20 cellular contexts compared by ENCODE assay signal in genomic region chr12:124148481-124148880, GRCh38.
DNase-seq lines count a peak whose midpoint lies in the region; ATAC-seq and TF ChIP-seq lines count a peak whose summit lies in the region.
"Had no signal": no experiment of that assay in that cellular context is flagged by ENCODE, and none has a peak within 500 bp of the region (broad histone marks: within the 10 kb centered on the region; RNA-seq: fewer than 3 reads in every experiment).

No MANE protein-coding gene starts in this region.

- H3K79me2 ChIP-seq in Loucy (ENCODE audit: insufficient read depth, low read length): no peaks in the 10 kb centered on the region

- H3K36me3 Mint-ChIP-seq in WTC11 (peaks cover 35% of the 10 kb centered on the region), osteocyte (ENCODE audit: unreplicated experiment) (no peaks in the 10 kb centered on the region)
- H3K36me3 Mint-ChIP-seq: CD4-positive, CD25-positive, alpha-beta regulatory T cell had no signal

- no peak for TF ChIP-seq CTCF in Loucy (conservative IDR thresholded peaks at IDR 0.05; ENCODE audit: low read length)
- TF ChIP-seq CTCF in WTC11 (IDR thresholded peaks at IDR 0.05): no peak
- TF ChIP-seq CTCF in body of pancreas (IDR thresholded peaks at IDR 0.05): no peak
- no peak for TF ChIP-seq CTCF in osteocyte (IDR thresholded peaks at IDR 0.05)

- H3K4me3 Mint-ChIP-seq in WTC11 (no peak overlapping the region), osteocyte (ENCODE audit: unreplicated experiment) (no peak overlapping the region)
- H3K4me3 Mint-ChIP-seq: CD4-positive, CD25-positive, alpha-beta regulatory T cell had no signal

- H3K27ac ChIP-seq in BLaER1 treated with 17β-estradiol and CSF1 and Interleukin-3, amounts not matched to agents 10 nM and 100 nM: peak overlapping the region in 9 of 11 experiments; percentile 39 to 82 (median 73); a peak in 16 of 22 replicates
- peak overlapping the region; percentile 45 for H3K27ac ChIP-seq in mesodermal cell (ENCODE audit: low read depth, low read length, severe bottlenecking)
- no peak overlapping the region for H3K27ac ChIP-seq in body of pancreas
- H3K27ac ChIP-seq: A549, KMS-11 had no signal

- peaks cover under 1 to 40% (median 21%) of the 10 kb centered on the region in 11 experiments; a peak in 17 of 22 replicates for H3K9me3 ChIP-seq in BLaER1 treated with 17β-estradiol and CSF1 and Interleukin-3, amounts not matched to agents 10 nM and 100 nM (replicated peaks in 1 of 11)
- no peaks in the 10 kb centered on the region for H3K9me3 ChIP-seq in Loucy (ENCODE audit: insufficient read depth, low read depth, low read length)
- H3K9me3 ChIP-seq in mesodermal cell (ENCODE audit: control insufficient read depth, low read length): peaks cover 4% of the 10 kb centered on the region
- H3K9me3 ChIP-seq in body of pancreas: no peaks in the 10 kb centered on the region
- H3K9me3 ChIP-seq: A549 had no signal

- TF ChIP-seq POLR2A in body of pancreas (IDR thresholded peaks at IDR 0.05): no peak

- peak overlapping the region; percentile 38 to 87 (median 74); a peak in 21 of 22 replicates for H3K4me2 ChIP-seq in BLaER1 treated with 17β-estradiol and CSF1 and Interleukin-3, amounts not matched to agents 10 nM and 100 nM
- H3K4me2 ChIP-seq in Loucy (ENCODE audit: low read depth, low read length, poor library complexity, severe bottlenecking): peak overlapping the region; percentile 42
- H3K4me2 ChIP-seq: A549, KMS-11 had no signal

- no peaks in the 10 kb centered on the region for H4K20me1 ChIP-seq in BLaER1 treated with 17β-estradiol and CSF1 and Interleukin-3, amounts not matched to agents 10 nM and 100 nM
- H4K20me1 ChIP-seq in Loucy (ENCODE audit: insufficient read depth, low read length, poor library complexity, severe bottlenecking): no peaks in the 10 kb centered on the region

- peak overlapping the region in 1 of 10 experiments; percentile 16; a peak in 1 of 20 replicates for H3K4me3 ChIP-seq in BLaER1 treated with 17β-estradiol and CSF1 and Interleukin-3, amounts not matched to agents 10 nM and 100 nM
- peak overlapping the region; percentile 37 for H3K4me3 ChIP-seq in Loucy (ENCODE audit: low read length, poor library complexity, severe bottlenecking)
- H3K4me3 ChIP-seq in mesodermal cell (ENCODE audit: extremely low read depth, insufficient read depth, low read length, poor library complexity, severe bottlenecking): no peak overlapping the region
- H3K4me3 ChIP-seq in body of pancreas: no peak overlapping the region
- H3K4me3 ChIP-seq: A549 had no signal

- H3F3A ChIP-seq in Loucy (ENCODE audit: low read depth): no peaks in the 10 kb centered on the region

- H3K27me3 ChIP-seq in BLaER1 treated with 17β-estradiol and CSF1 and Interleukin-3, amounts not matched to agents 10 nM and 100 nM: no peaks in the 10 kb centered on the region
- H3K27me3 ChIP-seq in Loucy (ENCODE audit: insufficient read depth, low read length, poor library complexity, severe bottlenecking) (no peaks in the 10 kb centered on the region), body of pancreas (no peaks in the 10 kb centered on the region)

- H3K4me1 ChIP-seq in BLaER1 treated with 17β-estradiol and CSF1 and Interleukin-3, amounts not matched to agents 10 nM and 100 nM: peaks cover 14 to 45% (median 41%) of the 10 kb centered on the region in 10 experiments
- H3K4me1 ChIP-seq in Loucy (ENCODE audit: insufficient read depth, low read length, poor library complexity, severe bottlenecking): peaks cover 18% of the 10 kb centered on the region
- H3K4me1 ChIP-seq in mesodermal cell (ENCODE audit: control insufficient read depth, insufficient read depth, low read length, poor library complexity, severe bottlenecking): no peaks in the 10 kb centered on the region
- H3K4me1 ChIP-seq in body of pancreas: no peaks in the 10 kb centered on the region
- H3K4me1 ChIP-seq: A549 had no signal

- H3K9me2 ChIP-seq in Loucy (replicated peaks; ENCODE audit: low read depth, low read length): no peaks in the 10 kb centered on the region

- peaks cover 65% of the 10 kb centered on the region for H3K4me1 Mint-ChIP-seq in WTC11
- peaks cover 11% of the 10 kb centered on the region for H3K4me1 Mint-ChIP-seq in osteocyte (ENCODE audit: unreplicated experiment)
- H3K4me1 Mint-ChIP-seq: CD4-positive, CD25-positive, alpha-beta regulatory T cell had no signal

- intact Hi-C loops in body of pancreas (cut with DNase I): no loop called here

- H3K9me3 Mint-ChIP-seq in WTC11 (peaks cover 34% of the 10 kb centered on the region), osteocyte (ENCODE audit: unreplicated experiment) (no peaks in the 10 kb centered on the region)

- ATAC-seq in WTC11 (peak; percentile 12), body of pancreas (no peak)
- ATAC-seq: A549 had no signal

- H3K36me3 ChIP-seq in BLaER1 treated with 17β-estradiol and CSF1 and Interleukin-3, amounts not matched to agents 10 nM and 100 nM: no peaks in the 10 kb centered on the region; a peak in 1 of 22 replicates
- no peaks in the 10 kb centered on the region for H3K36me3 ChIP-seq in Loucy (ENCODE audit: insufficient read depth, low read length)
- no peaks in the 10 kb centered on the region for H3K36me3 ChIP-seq in mesodermal cell (ENCODE audit: control insufficient read depth, insufficient read depth, low read length)
- H3K36me3 ChIP-seq in body of pancreas (replicated peaks in 1 of 2; ENCODE audit: insufficient read depth in 1 of 2, low read depth in 2 of 2): no peaks in the 10 kb centered on the region

- H2AFZ ChIP-seq in Loucy (ENCODE audit: low read length): no peak overlapping the region

- WGBS in mesodermal cell (ENCODE audit: insufficient coverage in 2 of 2), 2 experiments: 54 to 65% methylated on average over 4 to 5 of the region's 5 CpGs
- 58 to 66% methylated on average over 5 of the region's 5 CpGs for WGBS in body of pancreas, 2 donors

- peak overlapping the region in 6 of 11 experiments; percentile 35 to 65 (median 55); a peak in 10 of 22 replicates for H3K9ac ChIP-seq in BLaER1 treated with 17β-estradiol and CSF1 and Interleukin-3, amounts not matched to agents 10 nM and 100 nM
- peak overlapping the region; percentile 48 for H3K9ac ChIP-seq in Loucy (ENCODE audit: low read depth, low read length, poor library complexity, severe bottlenecking)
- H3K9ac ChIP-seq: KMS-11 had no signal

- no peak for DNase-seq in WTC11 (ENCODE audit: low spot score)
- no peak for DNase-seq in EL
- no peak for DNase-seq in occipital lobe (lab: John Stamatoyannopoulos, UW)
- no peak for DNase-seq in body of pancreas
- DNase-seq in osteocyte (ENCODE audit: extremely low spot score, unreplicated experiment): no peak
- DNase-seq: Calu3; CD4-positive, CD25-positive, alpha-beta regulatory T cell; DMS79; GDM1; GOT3; NCI-H1092; NCI-H146; NCI-H2081 treated with DMSO at 0.1 percent for 48 hours; NCI-H510A; SIG-M5 had no signal

- CTCF ChIA-PET in WTC11 (lab: Charles Lee): interaction anchor here (0.7 to 1.3 kb wide), 4 partner anchors 9 to 125 kb away, joined by 3 to 5 read pairs (median 4); no protein-coding TSS in a partner anchor

- peak overlapping the region; percentile 97 for H3K27ac Mint-ChIP-seq in WTC11
- H3K27ac Mint-ChIP-seq in osteocyte (ENCODE audit: unreplicated experiment): no peak overlapping the region
- H3K27ac Mint-ChIP-seq: CD4-positive, CD25-positive, alpha-beta regulatory T cell had no signal

- peaks cover 11% of the 10 kb centered on the region for H3K27me3 Mint-ChIP-seq in WTC11 (ENCODE audit: low read depth)
- peaks cover 14% of the 10 kb centered on the region for H3K27me3 Mint-ChIP-seq in osteocyte (ENCODE audit: unreplicated experiment)

- POLR2A ChIA-PET in WTC11 (lab: Charles Lee): no interaction called here

TF ChIP-seq in WTC11, 78 proteins besides CTCF, POLR2A, EP300 and RAD21 (continues in another document):
- TF ChIP-seq ATF2 (CRISPR knock-in tag; IDR thresholded peaks at IDR 0.05; ENCODE audit: borderline replicate concordance, low read depth) (no peak), RELA (CRISPR knock-in tag; IDR thresholded peaks at IDR 0.05; ENCODE audit: borderline replicate concordance) (no peak), SMAD3 (CRISPR knock-in tag; IDR thresholded peaks at IDR 0.05; ENCODE audit: borderline replicate concordance) (no peak), JUN (CRISPR knock-in tag; IDR thresholded peaks at IDR 0.05) (no peak), SOX15 (CRISPR knock-in tag; IDR thresholded peaks at IDR 0.05) (no peak), ZNF317 (CRISPR knock-in tag; IDR thresholded peaks at IDR 0.05; ENCODE audit: borderline replicate concordance, low read depth) (no peak), CBFB (CRISPR knock-in tag; IDR thresholded peaks at IDR 0.05; ENCODE audit: low read depth) (no peak), FOXP1 (CRISPR knock-in tag; IDR thresholded peaks at IDR 0.05; ENCODE audit: borderline replicate concordance) (no peak)

Comparison
In these comparisons a context has a peak if more than half of its experiments do, and no peak if none do; other contexts are left out.
1. H3K27ac ChIP-seq: peak in BLaER1 treated with 17β-estradiol and CSF1 and Interleukin-3, amounts not matched to agents 10 nM and 100 nM (9 of 11) and mesodermal cell (single experiment); none in body of pancreas (0 of 4).